ENCODE assay signal across 1 cellular context in the genomic region with DNA sequence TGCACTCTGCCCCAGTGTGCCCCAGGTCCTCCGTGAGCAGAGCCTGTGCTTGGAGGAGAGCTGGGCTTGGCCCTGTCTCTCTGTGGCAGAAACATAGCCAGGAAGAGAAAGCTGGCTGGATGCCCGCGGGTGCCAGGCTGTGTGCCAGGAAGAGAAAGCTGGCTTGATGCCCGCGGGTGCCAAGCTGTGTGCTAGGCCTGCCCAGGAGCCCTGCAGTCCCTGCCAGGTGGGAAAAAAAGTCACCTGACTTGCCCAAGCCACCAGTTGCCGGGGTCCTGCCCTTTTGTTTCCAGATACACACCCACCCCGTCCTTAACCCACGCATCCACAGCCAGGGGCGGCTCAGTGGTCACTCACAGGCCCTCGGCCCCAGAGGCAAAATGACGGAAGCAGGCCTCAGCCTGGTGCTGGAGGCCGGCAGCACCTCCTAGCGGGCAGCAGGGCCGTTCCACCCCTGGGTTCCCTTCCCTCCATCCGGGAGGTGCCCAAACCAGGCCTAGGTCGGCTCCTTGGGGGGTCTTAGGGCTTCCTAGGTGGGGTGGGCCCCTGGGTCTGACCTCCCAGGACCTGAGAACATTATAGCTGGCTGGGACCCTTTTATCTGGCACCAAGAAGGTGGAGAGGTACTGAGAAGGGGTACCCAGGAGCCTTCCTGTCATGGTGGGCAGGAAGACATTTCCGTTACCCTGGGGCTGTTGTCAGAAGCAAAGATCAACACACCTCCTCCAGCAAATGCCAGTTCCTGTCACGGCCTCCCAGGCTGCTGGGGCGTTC.
TF ChIP-seq lines count a peak whose summit lies in the region.

No MANE protein-coding gene starts in this region.

TF ChIP-seq in HepG2, 621 proteins besides CTCF, POLR2A, EP300 and RAD21 (continued from another document and continues in another):
- TF ChIP-seq PCBP1 (IDR thresholded peaks at IDR 0.05; ENCODE audit: borderline replicate concordance, low read depth, low read length) (no peak), AGO1 (IDR thresholded peaks at IDR 0.05; ENCODE audit: low read depth, low read length, poor library complexity, severe bottlenecking) (no peak), KDM4B (CRISPR knock-in tag; IDR thresholded peaks at IDR 0.05) (no peak), SRSF1 (optimal IDR thresholded peaks at IDR 0.05; ENCODE audit: low read depth, low read length) (no peak), ZNF543 (CRISPR knock-in tag; IDR thresholded peaks at IDR 0.05) (peak; percentile 89; the same call in 1 of the 2 replicates), TEAD3 (CRISPR knock-in tag; optimal IDR thresholded peaks at IDR 0.05; ENCODE audit: borderline replicate concordance) (no peak), NFRKB (IDR thresholded peaks at IDR 0.05) (no peak), ZNF747 (CRISPR knock-in tag; IDR thresholded peaks at IDR 0.05; ENCODE audit: borderline replicate concordance) (no peak), CCAR2 (optimal IDR thresholded peaks at IDR 0.05; ENCODE audit: low read depth, low read length) (no peak), ZKSCAN8 (CRISPR knock-in tag; IDR thresholded peaks at IDR 0.05; ENCODE audit: borderline replicate concordance) (no peak), RFX1 (IDR thresholded peaks at IDR 0.05) (no peak), ZNF367 (CRISPR knock-in tag; IDR thresholded peaks at IDR 0.05; ENCODE audit: borderline replicate concordance) (no peak), ATF7 (IDR thresholded peaks at IDR 0.05) (no peak), ATF7 (CRISPR knock-in tag; IDR thresholded peaks at IDR 0.05) (peak; percentile 47; the same call in 1 of the 2 replicates), ZNF296 (CRISPR knock-in tag; conservative IDR thresholded peaks at IDR 0.05) (no peak), NR2C2 (CRISPR knock-in tag; IDR thresholded peaks at IDR 0.05; ENCODE audit: borderline replicate concordance) (0 out of 2 replicates have a peak, but pooled peaks have one; percentile 50), RFXAP (CRISPR knock-in tag; IDR thresholded peaks at IDR 0.05; ENCODE audit: borderline replicate concordance) (0 out of 2 replicates have a peak, but pooled peaks have one; percentile 52), ZNF567 (CRISPR knock-in tag; IDR thresholded peaks at IDR 0.05; ENCODE audit: borderline replicate concordance) (0 out of 2 replicates have a peak, but pooled peaks have one; percentile 26), ARHGAP35 (CRISPR knock-in tag; IDR thresholded peaks at IDR 0.05; ENCODE audit: borderline replicate concordance) (no peak), ZNF589 (CRISPR knock-in tag; conservative IDR thresholded peaks at IDR 0.05) (no peak), GLI4 (CRISPR knock-in tag; IDR thresholded peaks at IDR 0.05; ENCODE audit: borderline replicate concordance) (no peak), ZNF607 (CRISPR knock-in tag; IDR thresholded peaks at IDR 0.05; ENCODE audit: borderline replicate concordance) (peak; percentile 59; the same call in 1 of the 2 replicates), TAF1 (CRISPR knock-in tag; IDR thresholded peaks at IDR 0.05) (no peak), ZFP62 (CRISPR knock-in tag; IDR thresholded peaks at IDR 0.05) (no peak), MAFG (CRISPR knock-in tag; IDR thresholded peaks at IDR 0.05) (no peak), ZBTB7B (CRISPR knock-in tag; IDR thresholded peaks at IDR 0.05) (peak; percentile 94), HNRNPL (IDR thresholded peaks at IDR 0.05; ENCODE audit: low read depth, low read length) (peak; percentile 99), ZSCAN25 (CRISPR knock-in tag; IDR thresholded peaks at IDR 0.05) (no peak), ZNF570 (CRISPR knock-in tag; IDR thresholded peaks at IDR 0.05; ENCODE audit: borderline replicate concordance) (no peak), CHCHD3 (CRISPR knock-in tag; IDR thresholded peaks at IDR 0.05) (no peak), NPAS2 (CRISPR knock-in tag; IDR thresholded peaks at IDR 0.05; ENCODE audit: borderline replicate concordance) (no peak), LCORL (IDR thresholded peaks at IDR 0.05) (no peak), LCORL (CRISPR knock-in tag; IDR thresholded peaks at IDR 0.05) (peak; percentile 79), AHR (CRISPR knock-in tag; IDR thresholded peaks at IDR 0.05) (no peak), ELF3 (CRISPR knock-in tag; IDR thresholded peaks at IDR 0.05) (0 out of 2 replicates have a peak, but pooled peaks have one; percentile 28), ZSCAN22 (CRISPR knock-in tag; IDR thresholded peaks at IDR 0.05) (no peak), HOXA3 (CRISPR knock-in tag; IDR thresholded peaks at IDR 0.05) (peak; percentile 29; the same call in 1 of the 2 replicates), GTF3A (CRISPR knock-in tag; conservative IDR thresholded peaks at IDR 0.05) (0 out of 2 replicates have a peak, but pooled peaks have one; percentile 51)
- TF ChIP-seq, protein P1, sequence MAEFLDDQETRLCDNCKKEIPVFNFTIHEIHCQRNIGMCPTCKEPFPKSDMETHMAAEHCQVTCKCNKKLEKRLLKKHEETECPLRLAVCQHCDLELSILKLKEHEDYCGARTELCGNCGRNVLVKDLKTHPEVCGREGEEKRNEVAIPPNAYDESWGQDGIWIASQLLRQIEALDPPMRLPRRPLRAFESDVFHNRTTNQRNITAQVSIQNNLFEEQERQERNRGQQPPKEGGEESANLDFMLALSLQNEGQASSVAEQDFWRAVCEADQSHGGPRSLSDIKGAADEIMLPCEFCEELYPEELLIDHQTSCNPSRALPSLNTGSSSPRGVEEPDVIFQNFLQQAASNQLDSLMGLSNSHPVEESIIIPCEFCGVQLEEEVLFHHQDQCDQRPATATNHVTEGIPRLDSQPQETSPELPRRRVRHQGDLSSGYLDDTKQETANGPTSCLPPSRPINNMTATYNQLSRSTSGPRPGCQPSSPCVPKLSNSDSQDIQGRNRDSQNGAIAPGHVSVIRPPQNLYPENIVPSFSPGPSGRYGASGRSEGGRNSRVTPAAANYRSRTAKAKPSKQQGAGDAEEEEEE (CRISPR knock-in tag; IDR thresholded peaks at IDR 0.05; ENCODE audit: borderline replicate concordance): no peak
- TF ChIP-seq, protein P2, sequence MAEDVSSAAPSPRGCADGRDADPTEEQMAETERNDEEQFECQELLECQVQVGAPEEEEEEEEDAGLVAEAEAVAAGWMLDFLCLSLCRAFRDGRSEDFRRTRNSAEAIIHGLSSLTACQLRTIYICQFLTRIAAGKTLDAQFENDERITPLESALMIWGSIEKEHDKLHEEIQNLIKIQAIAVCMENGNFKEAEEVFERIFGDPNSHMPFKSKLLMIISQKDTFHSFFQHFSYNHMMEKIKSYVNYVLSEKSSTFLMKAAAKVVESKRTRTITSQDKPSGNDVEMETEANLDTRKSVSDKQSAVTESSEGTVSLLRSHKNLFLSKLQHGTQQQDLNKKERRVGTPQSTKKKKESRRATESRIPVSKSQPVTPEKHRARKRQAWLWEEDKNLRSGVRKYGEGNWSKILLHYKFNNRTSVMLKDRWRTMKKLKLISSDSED (CRISPR knock-in tag; IDR thresholded peaks at IDR 0.05): no peak
- TF ChIP-seq, protein P3, sequence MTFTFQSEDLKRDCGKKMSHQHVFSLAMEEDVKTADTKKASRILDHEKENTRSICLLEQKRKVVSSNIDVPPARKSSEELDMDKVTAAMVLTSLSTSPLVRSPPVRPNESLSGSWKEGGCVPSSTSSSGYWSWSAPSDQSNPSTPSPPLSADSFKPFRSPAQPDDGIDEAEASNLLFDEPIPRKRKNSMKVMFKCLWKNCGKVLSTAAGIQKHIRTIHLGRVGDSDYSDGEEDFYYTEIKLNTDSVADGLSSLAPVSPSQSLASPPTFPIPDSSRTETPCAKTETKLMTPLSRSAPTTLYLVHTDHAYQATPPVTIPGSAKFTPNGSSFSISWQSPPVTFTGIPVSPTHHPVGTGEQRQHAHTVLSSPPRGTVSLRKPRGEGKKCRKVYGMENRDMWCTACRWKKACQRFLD (CRISPR knock-in tag; IDR thresholded peaks at IDR 0.05; ENCODE audit: borderline replicate concordance): no peak
- TF ChIP-seq, protein P4, sequence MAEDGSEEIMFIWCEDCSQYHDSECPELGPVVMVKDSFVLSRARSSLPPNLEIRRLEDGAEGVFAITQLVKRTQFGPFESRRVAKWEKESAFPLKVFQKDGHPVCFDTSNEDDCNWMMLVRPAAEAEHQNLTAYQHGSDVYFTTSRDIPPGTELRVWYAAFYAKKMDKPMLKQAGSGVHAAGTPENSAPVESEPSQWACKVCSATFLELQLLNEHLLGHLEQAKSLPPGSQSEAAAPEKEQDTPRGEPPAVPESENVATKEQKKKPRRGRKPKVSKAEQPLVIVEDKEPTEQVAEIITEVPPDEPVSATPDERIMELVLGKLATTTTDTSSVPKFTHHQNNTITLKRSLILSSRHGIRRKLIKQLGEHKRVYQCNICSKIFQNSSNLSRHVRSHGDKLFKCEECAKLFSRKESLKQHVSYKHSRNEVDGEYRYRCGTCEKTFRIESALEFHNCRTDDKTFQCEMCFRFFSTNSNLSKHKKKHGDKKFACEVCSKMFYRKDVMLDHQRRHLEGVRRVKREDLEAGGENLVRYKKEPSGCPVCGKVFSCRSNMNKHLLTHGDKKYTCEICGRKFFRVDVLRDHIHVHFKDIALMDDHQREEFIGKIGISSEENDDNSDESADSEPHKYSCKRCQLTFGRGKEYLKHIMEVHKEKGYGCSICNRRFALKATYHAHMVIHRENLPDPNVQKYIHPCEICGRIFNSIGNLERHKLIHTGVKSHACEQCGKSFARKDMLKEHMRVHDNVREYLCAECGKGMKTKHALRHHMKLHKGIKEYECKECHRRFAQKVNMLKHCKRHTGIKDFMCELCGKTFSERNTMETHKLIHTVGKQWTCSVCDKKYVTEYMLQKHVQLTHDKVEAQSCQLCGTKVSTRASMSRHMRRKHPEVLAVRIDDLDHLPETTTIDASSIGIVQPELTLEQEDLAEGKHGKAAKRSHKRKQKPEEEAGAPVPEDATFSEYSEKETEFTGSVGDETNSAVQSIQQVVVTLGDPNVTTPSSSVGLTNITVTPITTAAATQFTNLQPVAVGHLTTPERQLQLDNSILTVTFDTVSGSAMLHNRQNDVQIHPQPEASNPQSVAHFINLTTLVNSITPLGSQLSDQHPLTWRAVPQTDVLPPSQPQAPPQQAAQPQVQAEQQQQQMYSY (CRISPR knock-in tag; IDR thresholded peaks at IDR 0.05): no peak
- TF ChIP-seq, protein P5, sequence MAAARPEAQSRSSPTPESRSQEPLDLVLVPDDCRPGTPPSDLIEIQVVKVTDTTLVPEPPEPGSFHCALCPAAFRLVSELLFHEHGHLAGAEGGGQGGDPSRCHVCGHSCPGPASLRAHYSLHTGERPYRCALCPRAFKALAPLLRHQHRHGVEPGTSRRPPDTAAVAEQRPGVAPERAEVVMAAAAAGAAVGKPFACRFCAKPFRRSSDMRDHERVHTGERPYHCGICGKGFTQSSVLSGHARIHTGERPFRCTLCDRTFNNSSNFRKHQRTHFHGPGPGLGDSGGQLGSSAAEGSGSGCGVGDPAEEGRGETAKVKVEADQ (CRISPR knock-in tag; IDR thresholded peaks at IDR 0.05; ENCODE audit: borderline replicate concordance): no peak
- TF ChIP-seq, protein P6, sequence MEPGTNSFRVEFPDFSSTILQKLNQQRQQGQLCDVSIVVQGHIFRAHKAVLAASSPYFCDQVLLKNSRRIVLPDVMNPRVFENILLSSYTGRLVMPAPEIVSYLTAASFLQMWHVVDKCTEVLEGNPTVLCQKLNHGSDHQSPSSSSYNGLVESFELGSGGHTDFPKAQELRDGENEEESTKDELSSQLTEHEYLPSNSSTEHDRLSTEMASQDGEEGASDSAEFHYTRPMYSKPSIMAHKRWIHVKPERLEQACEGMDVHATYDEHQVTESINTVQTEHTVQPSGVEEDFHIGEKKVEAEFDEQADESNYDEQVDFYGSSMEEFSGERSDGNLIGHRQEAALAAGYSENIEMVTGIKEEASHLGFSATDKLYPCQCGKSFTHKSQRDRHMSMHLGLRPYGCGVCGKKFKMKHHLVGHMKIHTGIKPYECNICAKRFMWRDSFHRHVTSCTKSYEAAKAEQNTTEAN (CRISPR knock-in tag; conservative IDR thresholded peaks at IDR 0.05): peak; percentile 16; the same call in 1 of the 2 replicates
- TF ChIP-seq, protein P7, sequence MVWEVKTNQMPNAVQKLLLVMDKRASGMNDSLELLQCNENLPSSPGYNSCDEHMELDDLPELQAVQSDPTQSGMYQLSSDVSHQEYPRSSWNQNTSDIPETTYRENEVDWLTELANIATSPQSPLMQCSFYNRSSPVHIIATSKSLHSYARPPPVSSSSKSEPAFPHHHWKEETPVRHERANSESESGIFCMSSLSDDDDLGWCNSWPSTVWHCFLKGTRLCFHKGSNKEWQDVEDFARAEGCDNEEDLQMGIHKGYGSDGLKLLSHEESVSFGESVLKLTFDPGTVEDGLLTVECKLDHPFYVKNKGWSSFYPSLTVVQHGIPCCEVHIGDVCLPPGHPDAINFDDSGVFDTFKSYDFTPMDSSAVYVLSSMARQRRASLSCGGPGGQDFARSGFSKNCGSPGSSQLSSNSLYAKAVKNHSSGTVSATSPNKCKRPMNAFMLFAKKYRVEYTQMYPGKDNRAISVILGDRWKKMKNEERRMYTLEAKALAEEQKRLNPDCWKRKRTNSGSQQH (CRISPR knock-in tag; IDR thresholded peaks at IDR 0.05; ENCODE audit: low read depth): no peak
- TF ChIP-seq, protein P8, sequence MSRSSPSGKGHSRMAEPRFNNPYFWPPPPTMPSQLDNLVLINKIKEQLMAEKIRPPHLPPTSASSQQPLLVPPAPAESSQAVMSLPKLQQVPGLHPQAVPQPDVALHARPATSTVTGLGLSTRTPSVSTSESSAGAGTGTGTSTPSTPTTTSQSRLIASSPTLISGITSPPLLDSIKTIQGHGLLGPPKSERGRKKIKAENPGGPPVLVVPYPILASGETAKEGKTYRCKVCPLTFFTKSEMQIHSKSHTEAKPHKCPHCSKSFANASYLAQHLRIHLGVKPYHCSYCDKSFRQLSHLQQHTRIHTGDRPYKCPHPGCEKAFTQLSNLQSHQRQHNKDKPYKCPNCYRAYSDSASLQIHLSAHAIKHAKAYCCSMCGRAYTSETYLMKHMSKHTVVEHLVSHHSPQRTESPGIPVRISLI (CRISPR knock-in tag; IDR thresholded peaks at IDR 0.05; ENCODE audit: borderline replicate concordance): peak; percentile 16; the same call in 1 of the 2 replicates
- TF ChIP-seq, protein P9, sequence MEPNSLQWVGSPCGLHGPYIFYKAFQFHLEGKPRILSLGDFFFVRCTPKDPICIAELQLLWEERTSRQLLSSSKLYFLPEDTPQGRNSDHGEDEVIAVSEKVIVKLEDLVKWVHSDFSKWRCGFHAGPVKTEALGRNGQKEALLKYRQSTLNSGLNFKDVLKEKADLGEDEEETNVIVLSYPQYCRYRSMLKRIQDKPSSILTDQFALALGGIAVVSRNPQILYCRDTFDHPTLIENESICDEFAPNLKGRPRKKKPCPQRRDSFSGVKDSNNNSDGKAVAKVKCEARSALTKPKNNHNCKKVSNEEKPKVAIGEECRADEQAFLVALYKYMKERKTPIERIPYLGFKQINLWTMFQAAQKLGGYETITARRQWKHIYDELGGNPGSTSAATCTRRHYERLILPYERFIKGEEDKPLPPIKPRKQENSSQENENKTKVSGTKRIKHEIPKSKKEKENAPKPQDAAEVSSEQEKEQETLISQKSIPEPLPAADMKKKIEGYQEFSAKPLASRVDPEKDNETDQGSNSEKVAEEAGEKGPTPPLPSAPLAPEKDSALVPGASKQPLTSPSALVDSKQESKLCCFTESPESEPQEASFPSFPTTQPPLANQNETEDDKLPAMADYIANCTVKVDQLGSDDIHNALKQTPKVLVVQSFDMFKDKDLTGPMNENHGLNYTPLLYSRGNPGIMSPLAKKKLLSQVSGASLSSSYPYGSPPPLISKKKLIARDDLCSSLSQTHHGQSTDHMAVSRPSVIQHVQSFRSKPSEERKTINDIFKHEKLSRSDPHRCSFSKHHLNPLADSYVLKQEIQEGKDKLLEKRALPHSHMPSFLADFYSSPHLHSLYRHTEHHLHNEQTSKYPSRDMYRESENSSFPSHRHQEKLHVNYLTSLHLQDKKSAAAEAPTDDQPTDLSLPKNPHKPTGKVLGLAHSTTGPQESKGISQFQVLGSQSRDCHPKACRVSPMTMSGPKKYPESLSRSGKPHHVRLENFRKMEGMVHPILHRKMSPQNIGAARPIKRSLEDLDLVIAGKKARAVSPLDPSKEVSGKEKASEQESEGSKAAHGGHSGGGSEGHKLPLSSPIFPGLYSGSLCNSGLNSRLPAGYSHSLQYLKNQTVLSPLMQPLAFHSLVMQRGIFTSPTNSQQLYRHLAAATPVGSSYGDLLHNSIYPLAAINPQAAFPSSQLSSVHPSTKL (CRISPR knock-in tag; IDR thresholded peaks at IDR 0.05): 0 out of 2 replicates have a peak, but pooled peaks have one; percentile 9
